ENCODE assay signal across 1 cellular context in the genomic region with DNA sequence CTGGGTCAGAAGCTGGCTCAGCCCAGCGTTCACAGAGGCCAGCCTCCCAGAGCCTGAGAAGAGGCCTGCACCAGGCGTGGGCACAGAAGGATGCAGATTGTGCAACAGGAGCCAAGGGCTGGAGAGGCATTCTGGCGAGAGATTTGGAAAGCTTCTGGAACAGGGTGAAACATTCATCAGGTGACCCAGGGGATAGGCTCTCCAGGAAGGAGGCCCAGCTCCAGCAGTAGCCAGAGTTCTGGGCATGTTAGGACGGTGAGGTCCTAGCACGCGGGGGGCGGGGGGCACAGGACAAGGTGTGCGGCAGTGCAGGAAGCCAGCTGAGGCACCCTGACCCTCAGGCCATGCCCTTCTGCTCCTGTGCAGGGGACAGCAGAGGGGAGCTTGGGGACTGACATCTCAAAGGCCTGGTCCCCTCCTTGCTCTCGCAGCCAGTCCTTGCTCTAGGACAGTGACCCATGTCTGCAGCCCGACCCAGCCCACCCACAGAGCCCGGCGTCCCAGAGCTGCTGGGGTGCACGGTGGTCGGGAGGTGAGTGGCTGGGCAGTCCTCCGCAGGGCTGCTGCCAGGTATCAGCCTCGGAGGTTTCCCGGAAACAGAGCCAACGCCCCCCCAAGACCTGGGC.
TF ChIP-seq lines count a peak whose summit lies in the region.

No MANE protein-coding gene starts in this region.

TF ChIP-seq in HCT116, 20 proteins besides CTCF, POLR2A, EP300 and RAD21 (continued from another document):
- TF ChIP-seq, protein P1, sequence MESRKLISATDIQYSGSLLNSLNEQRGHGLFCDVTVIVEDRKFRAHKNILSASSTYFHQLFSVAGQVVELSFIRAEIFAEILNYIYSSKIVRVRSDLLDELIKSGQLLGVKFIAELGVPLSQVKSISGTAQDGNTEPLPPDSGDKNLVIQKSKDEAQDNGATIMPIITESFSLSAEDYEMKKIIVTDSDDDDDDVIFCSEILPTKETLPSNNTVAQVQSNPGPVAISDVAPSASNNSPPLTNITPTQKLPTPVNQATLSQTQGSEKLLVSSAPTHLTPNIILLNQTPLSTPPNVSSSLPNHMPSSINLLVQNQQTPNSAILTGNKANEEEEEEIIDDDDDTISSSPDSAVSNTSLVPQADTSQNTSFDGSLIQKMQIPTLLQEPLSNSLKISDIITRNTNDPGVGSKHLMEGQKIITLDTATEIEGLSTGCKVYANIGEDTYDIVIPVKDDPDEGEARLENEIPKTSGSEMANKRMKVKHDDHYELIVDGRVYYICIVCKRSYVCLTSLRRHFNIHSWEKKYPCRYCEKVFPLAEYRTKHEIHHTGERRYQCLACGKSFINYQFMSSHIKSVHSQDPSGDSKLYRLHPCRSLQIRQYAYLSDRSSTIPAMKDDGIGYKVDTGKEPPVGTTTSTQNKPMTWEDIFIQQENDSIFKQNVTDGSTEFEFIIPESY (IDR thresholded peaks at IDR 0.05; ENCODE audit: extremely low read depth, insufficient replicate concordance, low read length): no peak
- TF ChIP-seq ELF1 (IDR thresholded peaks at IDR 0.05; ENCODE audit: borderline replicate concordance, low read depth): no peak
- no peak for TF ChIP-seq TCF7L2 (IDR thresholded peaks at IDR 0.05; ENCODE audit: borderline replicate concordance, extremely low read depth, insufficient read depth, insufficient read length)
- no peak for TF ChIP-seq EZH2phosphoT487 (IDR thresholded peaks at IDR 0.05; ENCODE audit: borderline replicate concordance)
